ENCODE assay signal across 8 cellular contexts in the genomic region with DNA sequence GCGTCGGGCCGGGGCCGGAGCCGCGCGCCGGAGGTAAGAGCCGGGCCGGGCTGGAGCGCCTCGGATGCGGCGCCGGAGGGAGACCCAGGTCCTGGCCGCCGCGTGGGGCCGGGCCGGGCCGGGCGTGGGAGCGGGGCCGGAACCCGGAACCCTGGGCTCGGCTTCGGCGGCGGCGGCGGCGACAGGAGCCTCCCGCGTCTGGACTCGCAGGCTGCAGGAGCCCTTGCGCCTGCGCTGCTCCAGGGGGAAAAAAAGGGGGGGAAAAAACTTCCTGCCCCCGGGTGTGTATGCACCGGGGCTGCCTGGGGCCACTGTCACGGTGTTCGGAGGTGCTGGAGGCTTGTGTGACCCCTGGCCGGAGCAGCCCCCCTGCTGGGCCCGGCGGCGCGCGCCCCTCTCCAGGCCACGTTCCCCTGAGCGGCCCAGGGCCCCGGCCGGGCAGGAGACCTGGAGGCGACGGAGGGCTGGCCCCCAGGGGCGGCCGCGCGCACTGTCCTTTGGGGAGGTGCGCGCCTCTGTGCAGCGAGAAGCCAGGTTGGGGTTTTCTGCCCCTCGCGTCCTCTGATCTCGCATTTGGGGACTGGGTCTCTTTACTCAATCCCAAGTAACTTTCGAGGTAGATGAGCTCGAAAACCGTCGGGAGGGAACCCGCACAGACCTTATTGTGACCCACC. TPM values are rescaled to one million over a fixed set of nuclear protein-coding genes. Genes with fewer than 3 reads are reported as not detected.
DNase-seq lines count a peak whose midpoint lies in the region; ATAC-seq and TF ChIP-seq lines count a peak whose summit lies in the region.

No MANE protein-coding gene starts in this region.

- H3K9me3 ChIP-seq in mesenchymal stem cell (ENCODE audit: control insufficient read depth, low read length) (no peaks in the 10 kb centered on the region), vagina (no peaks in the 10 kb centered on the region)

- peaks cover 15% of the 10 kb centered on the region for H3K79me1 ChIP-seq in mesenchymal stem cell (replicated peaks; ENCODE audit: low read length, poor library complexity, severe bottlenecking)

- peaks cover 15% of the 10 kb centered on the region for H3K4me1 ChIP-seq in mesenchymal stem cell (ENCODE audit: control insufficient read depth, insufficient read depth, low read depth, low read length)
- peaks cover 18% of the 10 kb centered on the region for H3K4me1 ChIP-seq in vagina

- H2AFZ ChIP-seq in mesenchymal stem cell (ENCODE audit: low read depth, low read length) = peak overlapping the region; percentile 78

- H3K4me1 Mint-ChIP-seq in activated T-cell treated with anti-CD3 and anti-CD28 coated beads, Interleukin-2, amount 50 U/mL, for 4 hours (ENCODE audit: low read depth) = peaks cover 21% of the 10 kb centered on the region

- peak overlapping the region; percentile 72 to 80 for H3K27ac ChIP-seq in coronary artery
- no peak overlapping the region for H3K27ac ChIP-seq in mesenchymal stem cell (ENCODE audit: low read length, poor library complexity, severe bottlenecking)
- H3K27ac ChIP-seq in vagina = peak overlapping the region; percentile 70

- H3K23ac ChIP-seq in mesenchymal stem cell (ENCODE audit: low read length in 2 of 2) = peak overlapping the region in 1 of 2 experiments; percentile 98

- H2BK120ac ChIP-seq in mesenchymal stem cell (ENCODE audit: low read depth, low read length) = peak overlapping the region; percentile 15

- H3K4me3 ChIP-seq in HFF-Myc (replicated peaks; ENCODE audit: low read depth, low read length) (peak overlapping the region; percentile 66), coronary artery (peak overlapping the region; percentile 73), mesenchymal stem cell (ENCODE audit: insufficient read depth in 1 of 2, low read depth in 1 of 2, low read length in 2 of 2) (peak overlapping the region; percentile 78 to 85), vagina (peak overlapping the region; percentile 77 to 94)

- peaks cover 58% of the 10 kb centered on the region for H3K27me3 Mint-ChIP-seq in activated T-cell treated with anti-CD3 and anti-CD28 coated beads, Interleukin-2, amount 50 U/mL, for 4 hours (ENCODE audit: low read depth)

- H2BK5ac ChIP-seq in mesenchymal stem cell (ENCODE audit: low read depth, low read length, poor library complexity, severe bottlenecking) = no peak overlapping the region

- peak overlapping the region in 1 of 2 experiments; percentile 72 for H3K14ac ChIP-seq in mesenchymal stem cell (ENCODE audit: low read length in 2 of 2)

- no peak for TF ChIP-seq CTCF in HFF-Myc (IDR thresholded peaks at IDR 0.05; ENCODE audit: low read depth, low read length, missing control alignments)
- TF ChIP-seq CTCF in coronary artery (IDR thresholded peaks at IDR 0.05) = no peak
- TF ChIP-seq CTCF in vagina (IDR thresholded peaks at IDR 0.05) = no peak

- intact Hi-C loops in vagina (cut with DNase I) = loop anchor here (5.0 kb wide), 1 partner anchor 231 kb away; no protein-coding TSS in a partner anchor

- H3K9ac ChIP-seq in mesenchymal stem cell (ENCODE audit: low read length) = peak overlapping the region; percentile 78

- peak; percentile 19 to 20 for ATAC-seq in activated T-cell treated with anti-CD3 and anti-CD28 coated beads, Interleukin-2, amount 50 U/mL, for 4 hours

- peak overlapping the region; percentile 55 for H4K8ac ChIP-seq in mesenchymal stem cell (ENCODE audit: low read length)

- H3K4me2 ChIP-seq in mesenchymal stem cell (ENCODE audit: low read length, poor library complexity, severe bottlenecking) = peak overlapping the region; percentile 95

- peaks cover 0 to 3% of the 10 kb centered on the region in 2 experiments for H3K27me3 ChIP-seq in mesenchymal stem cell (ENCODE audit: control insufficient read depth in 1 of 2, insufficient read depth in 1 of 2, low read length in 2 of 2)
- H3K27me3 ChIP-seq in vagina = no peaks in the 10 kb centered on the region

- H4K91ac ChIP-seq in mesenchymal stem cell (ENCODE audit: low read length) = peak overlapping the region; percentile 40

- no peak for DNase-seq in activated T-cell treated with anti-CD3 and anti-CD28 coated beads, Interleukin-2, amount 50 U/mL, for 4 hours
- no peak for DNase-seq in activated T-cell treated with anti-CD3 and anti-CD28 coated beads, Interleukin-2, amount 50 U/mL, for 1 hour
- DNase-seq in HFF-Myc (ENCODE audit: extremely low read depth, low read depth) (no peak), NCI-H345 (lab: John Stamatoyannopoulos, UW) (peak; percentile 59), coronary artery (ENCODE audit: low spot score) (no peak), mesenchymal stem cell (peak; percentile 45), vagina (ENCODE audit: extremely low spot score in 2 of 2) (peak; percentile 79 to 86), NCI-H1105 (lab: John Stamatoyannopoulos, UW) (no peak)

- peak overlapping the region; percentile 46 to 66 for H3K4ac ChIP-seq in mesenchymal stem cell (ENCODE audit: low read depth in 1 of 2, low read length in 2 of 2)

- H3K4me3 Mint-ChIP-seq in activated T-cell treated with anti-CD3 and anti-CD28 coated beads, Interleukin-2, amount 50 U/mL, for 4 hours = peak overlapping the region; percentile 82

- peak overlapping the region in 1 of 2 experiments; percentile 73 for H2BK12ac ChIP-seq in mesenchymal stem cell (ENCODE audit: low read length in 2 of 2)

- no peaks in the 10 kb centered on the region for H3K9me3 Mint-ChIP-seq in activated T-cell treated with anti-CD3 and anti-CD28 coated beads, Interleukin-2, amount 50 U/mL, for 4 hours

- TF ChIP-seq POLR2A in vagina (IDR thresholded peaks at IDR 0.05) = no peak

- H2BK15ac ChIP-seq in mesenchymal stem cell (ENCODE audit: low read depth, poor library complexity, severe bottlenecking) = peak overlapping the region; percentile 55

- H3K18ac ChIP-seq in mesenchymal stem cell (ENCODE audit: low read depth in 1 of 2, low read length in 2 of 2) = peak overlapping the region; percentile 81 to 86

- 1% methylated on average over 35 of the region's 68 CpGs for WGBS in mesenchymal stem cell

- H3K36me3 ChIP-seq in mesenchymal stem cell (ENCODE audit: control insufficient read depth in 1 of 2, insufficient read depth in 2 of 2, low read depth in 1 of 2, low read length in 2 of 2) (no peaks in the 10 kb centered on the region), vagina (no peaks in the 10 kb centered on the region)

- no peak overlapping the region for H2AK5ac ChIP-seq in mesenchymal stem cell (ENCODE audit: low read length, severe bottlenecking)

- no peaks in the 10 kb centered on the region for H3K36me3 Mint-ChIP-seq in activated T-cell treated with anti-CD3 and anti-CD28 coated beads, Interleukin-2, amount 50 U/mL, for 4 hours (ENCODE audit: insufficient read depth)

RNA-seq across cellular contexts. Expression of a gene that starts 0.9 kb away (rescaled TPM):
- total RNA-seq in activated T-cell treated with anti-CD3 and anti-CD28 coated beads, Interleukin-2, amount 50 U/mL, for 4 hours = 1 to 10 TPM in 2 of 3 donors, under 1 TPM in 1; 0.82 to 1.5 (median 1.1) TPM
- polyA plus RNA-seq in mesenchymal stem cell (2013, experiment 1 of 2) = 11.5 TPM
- polyA plus RNA-seq in mesenchymal stem cell (2013, experiment 2 of 2) = 11.2 TPM
- total RNA-seq in vagina = 19.4 TPM

Comparison
In these comparisons a context has a peak if more than half of its experiments do, and no peak if none do; other contexts are left out.
1. DNase-seq: peak in NCI-H345 (single experiment), mesenchymal stem cell (single experiment) and vagina (2 of 2); none in activated T-cell treated with anti-CD3 and anti-CD28 coated beads, Interleukin-2, amount 50 U/mL, for 4 hours (single experiment), activated T-cell treated with anti-CD3 and anti-CD28 coated beads, Interleukin-2, amount 50 U/mL, for 1 hour (single experiment), HFF-Myc (single experiment), coronary artery (single experiment) and NCI-H1105 (single experiment).
2. Peak in every context shown above with its lines, with median percentiles within 50 percentile points of each other: H3K4me3 ChIP-seq.